Comparison of ENCODE assay signal across 25 cellular contexts in genomic region chr11:69535928-69536327, GRCh38. TPM values are rescaled to one million over a fixed set of nuclear protein-coding genes. Genes with fewer than 3 reads are reported as not detected.
DNase-seq lines count a peak whose midpoint lies in the region; ATAC-seq, FAIRE-seq and TF ChIP-seq lines count a peak whose summit lies in the region.
"Had no signal": no experiment of that assay in that cellular context is flagged by ENCODE, and none has a peak within 500 bp of the region (broad histone marks: within the 10 kb centered on the region; RNA-seq: fewer than 3 reads in every experiment).

No MANE protein-coding gene starts in this region.

- H3K27ac ChIP-seq in RWPE2 (ENCODE audit: poor library complexity, severe bottlenecking) (no peak overlapping the region), kidney (ENCODE audit: low read depth in 2 of 2, low read length in 2 of 2) (no peak overlapping the region)
- H3K27ac ChIP-seq: Peyer's patch, SJSA1 had no signal

- no peak for ATAC-seq in RWPE2 (ENCODE audit: low read depth)
- ATAC-seq: GM23338 had no signal

- intact Hi-C loops in kidney (cut with DNase I) = no loop called here
- intact Hi-C loops in posterior vena cava (cut with DNase I) = no loop called here

- TF ChIP-seq CTCF in RWPE2 (IDR thresholded peaks at IDR 0.05; ENCODE audit: poor library complexity, severe bottlenecking) = no peak
- no peak for TF ChIP-seq CTCF in kidney (IDR thresholded peaks at IDR 0.05; ENCODE audit: borderline replicate concordance, extremely low read depth, insufficient read depth)

- FAIRE-seq in kidney (lab: Jason Lieb, UNC) = no peak
- FAIRE-seq: GM18507 had no signal

- H3K4me3 ChIP-seq in RWPE2 (ENCODE audit: severe bottlenecking) (no peak overlapping the region), kidney (ENCODE audit: low read length in 2 of 2) (no peak overlapping the region)
- H3K4me3 ChIP-seq: GM23338, Peyer's patch, SJSA1 had no signal

- H3K36me3 ChIP-seq in RWPE2 (ENCODE audit: low read depth) (no peaks in the 10 kb centered on the region), kidney (ENCODE audit: control insufficient read depth in 1 of 2, insufficient read depth in 2 of 2, low read length in 2 of 2) (no peaks in the 10 kb centered on the region)
- H3K36me3 ChIP-seq: Peyer's patch, SJSA1 had no signal

- DNase-seq in D341Med (ENCODE audit: low spot score) (peak; percentile 6), RWPE2 (ENCODE audit: low spot score) (peak; percentile 23), kidney (peak; percentile 42), posterior vena cava (ENCODE audit: low spot score) (peak; percentile 65), SHP77 treated with DMSO at 0.1 percent for 48 hours (lab: John Stamatoyannopoulos, UW) (no peak), GOT3 (lab: John Stamatoyannopoulos, UW) (no peak), UCSD-AML1 (lab: John Stamatoyannopoulos, UW; ENCODE audit: unreplicated experiment) (no peak)
- DNase-seq: C1 segment of cervical spinal cord, Calu3, DMS53, GDM1, HCEC 1CT, Karpas-422, MV-4-11, NCI-H1694, NCI-H2081 treated with DMSO at 0.1 percent for 48 hours, NCI-H2171 treated with DMSO at 0.1 percent for 48 hours, NCI-H526, Peyer's patch had no signal

- H3K9me3 ChIP-seq in RWPE2 (ENCODE audit: severe bottlenecking) (no peaks in the 10 kb centered on the region), kidney (ENCODE audit: control insufficient read depth in 1 of 2, low read length in 2 of 2) (no peaks in the 10 kb centered on the region)
- H3K9me3 ChIP-seq: Peyer's patch, SJSA1 had no signal

- no peaks in the 10 kb centered on the region for H3K27me3 ChIP-seq in RWPE2 (ENCODE audit: insufficient read depth, poor library complexity, severe bottlenecking)
- H3K27me3 ChIP-seq: Peyer's patch, SJSA1 had no signal

- H3K4me1 ChIP-seq in RWPE2 (ENCODE audit: insufficient read depth, poor library complexity, severe bottlenecking) = no peaks in the 10 kb centered on the region
- peaks cover 0 to 4% of the 10 kb centered on the region in 2 donors for H3K4me1 ChIP-seq in kidney (ENCODE audit: control insufficient read depth in 1 of 2, insufficient read depth in 1 of 2, low read depth in 1 of 2, low read length in 2 of 2)

- H3K9ac ChIP-seq in kidney (ENCODE audit: low read length in 2 of 2) = no peak overlapping the region

RNA-seq across cellular contexts. Expression of gene LINC01488, which starts 54.5 kb away (rescaled TPM):
- total RNA-seq in kidney = not detected
- not detected for polyA plus RNA-seq in kidney (ENCODE audit: insufficient read depth, low read depth, low replicate concordance)
- total RNA-seq in posterior vena cava = not detected
- total RNA-seq: Calu3; CD8-positive, alpha-beta memory T cell; GM23338; M059J; OCI-LY7; Peyer's patch had no signal
- polyA plus RNA-seq: CD8-positive, alpha-beta memory T cell; GM23338 had no signal

Comparison
In these comparisons a context has a peak if more than half of its experiments do, and no peak if none do; other contexts are left out.
1. DNase-seq: peak in D341Med (single experiment), RWPE2 (single experiment), kidney (single experiment) and posterior vena cava (single experiment); none in SHP77 treated with DMSO at 0.1 percent for 48 hours (single experiment), GOT3 (single experiment) and UCSD-AML1 (single experiment).